Comparison of ENCODE assay signal across 8 cellular contexts in genomic region chr1:149812893-149813801, GRCh38. TPM values are rescaled to one million over a fixed set of nuclear protein-coding genes. Genes with fewer than 3 reads are reported as not detected.
DNase-seq lines count a peak whose midpoint lies in the region; ATAC-seq, FAIRE-seq and TF ChIP-seq lines count a peak whose summit lies in the region.
"Not testable (repeated sequence)": the region's sequence is repeated elsewhere in the genome, so short reads cannot be mapped to it uniquely, and the experiment has no call there.

No MANE protein-coding gene starts in this region.

- intact Hi-C loops in pancreas (cut with DNase I), result not testable (repeated sequence)

- not testable (repeated sequence) for TF ChIP-seq CTCF in GM12875 (IDR thresholded peaks at IDR 0.05; ENCODE audit: borderline replicate concordance, insufficient read depth, low read depth, low read length); astrocyte (IDR thresholded peaks at IDR 0.05; ENCODE audit: insufficient read depth, low read depth, low read length); right atrium auricular region (IDR thresholded peaks at IDR 0.05); pancreas (IDR thresholded peaks at IDR 0.05)
- peak in 1 of 5 experiments; percentile 23 for TF ChIP-seq CTCF in tibial nerve (IDR thresholded peaks at IDR 0.05)

- not testable (repeated sequence) for H4K20me1 ChIP-seq in astrocyte (ENCODE audit: insufficient read depth, low read length)

- H3K36me3 Mint-ChIP-seq in astrocyte (ENCODE audit: low read depth, unreplicated experiment), result not testable (repeated sequence)

- H3K36me3 ChIP-seq in astrocyte (ENCODE audit: insufficient read depth, low read length); right atrium auricular region; pancreas; tibial nerve: not testable (repeated sequence)

- H3K4me3 Mint-ChIP-seq in astrocyte (ENCODE audit: unreplicated experiment), result peak overlapping the region; percentile 90

- not testable (repeated sequence) for H3K9me3 ChIP-seq in astrocyte (ENCODE audit: insufficient read depth, low read depth, low read length); right atrium auricular region; pancreas; tibial nerve

- not testable (repeated sequence) for H3K4me1 Mint-ChIP-seq in astrocyte (ENCODE audit: low read depth, unreplicated experiment)

- DNase-seq in NCI-H2171 treated with DMSO at 0.1 percent for 48 hours (lab: John Stamatoyannopoulos, UW) (peak; percentile 89), T-helper 9 cell (peak; percentile 60), astrocyte (ENCODE audit: low read depth) (peak; percentile 71), right atrium auricular region (ENCODE audit: low spot score) (peak; percentile 59), pancreas (peak; percentile 51 to 79 (median 70)), tibial nerve (ENCODE audit: low spot score in 2 of 2) (peak in 1 of 2 donors; percentile 67)

- not testable (repeated sequence) for H3K27ac Mint-ChIP-seq in astrocyte (ENCODE audit: unreplicated experiment)

- H3K27ac ChIP-seq in astrocyte (ENCODE audit: low read depth, low read length) (peak overlapping the region; percentile 33), right atrium auricular region (peak overlapping the region; percentile 89 to 93), pancreas (peak overlapping the region; percentile 70 to 85 (median 83)), tibial nerve (peak overlapping the region; percentile 36 to 91 (median 78))

- H3K4me3 ChIP-seq in GM12875 (ENCODE audit: low read depth, low read length) (peak overlapping the region; percentile 52), astrocyte (ENCODE audit: insufficient read depth, low read depth, low read length) (peak overlapping the region; percentile 48), right atrium auricular region (peak overlapping the region; percentile 53 to 59), pancreas (peak overlapping the region; percentile 7 to 50 (median 34)), tibial nerve (peak overlapping the region; percentile 34 to 60 (median 49))

- peak overlapping the region; percentile 83 for H3K4me2 ChIP-seq in astrocyte (ENCODE audit: low read length)

- peak in 1 of 2 donors; percentile 95 for TF ChIP-seq EP300 in tibial nerve (IDR thresholded peaks at IDR 0.05)

- H3K4me1 ChIP-seq in astrocyte (ENCODE audit: insufficient read depth, low read length); right atrium auricular region; pancreas; tibial nerve: not testable (repeated sequence)

- H3K9ac ChIP-seq in astrocyte (ENCODE audit: low read length), result peak overlapping the region; percentile 70

- peak; percentile 44 to 79 for TF ChIP-seq POLR2A in tibial nerve (IDR thresholded peaks at IDR 0.05)

- H3K9me3 Mint-ChIP-seq in astrocyte (ENCODE audit: unreplicated experiment), result not testable (repeated sequence)

- 4 to 5% methylated on average over 31 to 48 of the region's 62 CpGs for WGBS in pancreas, 2 donors
- whole genome bisulfite sequencing in tibial nerve, 2 donors, result 0 to 1% methylated on average over 14 to 29 of the region's 62 CpGs

- not testable (repeated sequence) for H3K27me3 ChIP-seq in astrocyte (ENCODE audit: insufficient read depth, low read length); right atrium auricular region; pancreas; tibial nerve

- not testable (repeated sequence) for FAIRE-seq in astrocyte (lab: Jason Lieb, UNC); pancreas (lab: Jason Lieb, UNC)

- H3K27me3 Mint-ChIP-seq in astrocyte (ENCODE audit: low read depth, unreplicated experiment), result not testable (repeated sequence)

- ATAC-seq in HG03066 (IDR thresholded peaks at IDR 0.05; ENCODE audit: low read depth, unreplicated experiment) (peak; percentile 38), pancreas (peak; percentile 55 to 71 (median 62))

- H2AFZ ChIP-seq in astrocyte (ENCODE audit: low read depth, low read length), result not testable (repeated sequence)

- H3K79me2 ChIP-seq in astrocyte (ENCODE audit: insufficient read depth, low read length), result not testable (repeated sequence)

RNA-seq across cellular contexts. Expression of gene FCGR1A, which starts 30.7 kb away (rescaled TPM):
- total RNA-seq in astrocyte, result not detected in 2 replicates
- total RNA-seq in right atrium auricular region, result 1 to 10 TPM in 1 of 2 donors, not detected in 1; 6.4 TPM
- total RNA-seq in pancreas, result 10 to 100 TPM in 1 of 6 donors, 1 to 10 TPM in 3, under 1 TPM in 2; 0.19 to 13.9 (median 2.0) TPM
- 1 to 10 TPM; 5.3 to 5.8 TPM for polyA plus RNA-seq in pancreas
- total RNA-seq in tibial nerve, result 10 to 100 TPM in 1 of 4 donors, 1 to 10 TPM in 3; 1.4 to 22.5 (median 3.7) TPM

Comparison
In these comparisons a context has a peak if more than half of its experiments do, and no peak if none do; other contexts are left out.
1. H3K27ac ChIP-seq: peak in every context shown above with its lines; median percentile 91 in right atrium auricular region; 83 in pancreas; 78 in tibial nerve; 33 in astrocyte.